ENCODE assay signal across 15 cellular contexts in genomic region chr6:113449051-113449450, GRCh38.
DNase-seq lines count a peak whose midpoint lies in the region; ATAC-seq and TF ChIP-seq lines count a peak whose summit lies in the region.
"Had no signal": no experiment of that assay in that cellular context is flagged by ENCODE, and none has a peak within 500 bp of the region (broad histone marks: within the 10 kb centered on the region; RNA-seq: fewer than 3 reads in every experiment).

No MANE protein-coding gene starts in this region.

- DNase-seq in HPDE6-E6E7 (ENCODE audit: extremely low spot score): peak; percentile 16
- peak; percentile 40 for DNase-seq in adipocyte (ENCODE audit: low read depth)
- peak; percentile 57 for DNase-seq in fibroblast of villous mesenchyme (ENCODE audit: low read depth)
- no peak for DNase-seq in smooth muscle cell (lab: John Stamatoyannopoulos, UW; ENCODE audit: unreplicated experiment)
- no peak for DNase-seq in LoVo (ENCODE audit: low spot score)
- no peak for DNase-seq in GM10266 (ENCODE audit: extremely low spot score)
- DNase-seq: activated CD4-positive, alpha-beta T cell treated with anti-CD3 and anti-CD28 coated beads, Interleukin-2, amount 50 U/mL, for 4 hours; activated naive CD8-positive, alpha-beta T cell treated with anti-CD3 and anti-CD28 coated beads, Interleukin-2, amount 10 ng/mL, durations not matched to agents 7 days and 5 days; activated T-cell treated with anti-CD3 and anti-CD28 coated beads, Interleukin-2, amount 50 U/mL, for 4 hours; C1 segment of cervical spinal cord; DMS53; esophagus squamous epithelium; NCI-H1930; NCI-H524 treated with DMSO at 0.1 percent for 48 hours had no signal

- H4K20me1 ChIP-seq in smooth muscle cell (ENCODE audit: low read depth): no peaks in the 10 kb centered on the region

- peaks cover 38% of the 10 kb centered on the region for H3K4me1 ChIP-seq in adipocyte (ENCODE audit: control insufficient read depth, insufficient read depth, low read length)
- peaks cover 4% of the 10 kb centered on the region for H3K4me1 ChIP-seq in smooth muscle cell (ENCODE audit: low read depth)

- no peak for ATAC-seq in GM21447 (IDR thresholded peaks at IDR 0.05; ENCODE audit: unreplicated experiment)
- ATAC-seq: activated T-cell treated with anti-CD3 and anti-CD28 coated beads, Interleukin-2, amount 50 U/mL, for 4 hours had no signal

- H3K9ac ChIP-seq in adipocyte (ENCODE audit: low read length) (peak overlapping the region; percentile 35), smooth muscle cell (ENCODE audit: low read depth) (no peak overlapping the region)

- peaks cover 6% of the 10 kb centered on the region for H3F3A ChIP-seq in smooth muscle cell (ENCODE audit: low read depth)

- TF ChIP-seq CTCF in fibroblast of villous mesenchyme (IDR thresholded peaks at IDR 0.05; ENCODE audit: insufficient read depth, low read depth, low read length) (no peak), smooth muscle cell (IDR thresholded peaks at IDR 0.05; ENCODE audit: borderline replicate concordance, insufficient read depth, poor library complexity, severe bottlenecking) (no peak), GM10266 (IDR thresholded peaks at IDR 0.05; ENCODE audit: control insufficient read depth, insufficient read depth, low read depth, missing control alignments) (no peak)

- H3K27me3 ChIP-seq in adipocyte (replicated peaks; ENCODE audit: control insufficient read depth, insufficient read depth, low read length) (no peaks in the 10 kb centered on the region), smooth muscle cell (ENCODE audit: low read depth) (no peaks in the 10 kb centered on the region)
- H3K27me3 ChIP-seq: esophagus squamous epithelium had no signal

- no peak overlapping the region for H3K4me2 ChIP-seq in smooth muscle cell

- H3K9me3 ChIP-seq in adipocyte (ENCODE audit: control insufficient read depth, low read length) (no peaks in the 10 kb centered on the region), smooth muscle cell (replicated peaks; ENCODE audit: low read depth) (no peaks in the 10 kb centered on the region)
- H3K9me3 ChIP-seq: esophagus squamous epithelium had no signal

- H3K4me3 ChIP-seq in adipocyte (ENCODE audit: low read length): no peak overlapping the region
- no peak overlapping the region for H3K4me3 ChIP-seq in fibroblast of villous mesenchyme (ENCODE audit: low read depth, low read length)
- no peak overlapping the region for H3K4me3 ChIP-seq in smooth muscle cell
- H3K4me3 ChIP-seq: esophagus squamous epithelium had no signal

- H3K36me3 ChIP-seq in adipocyte (ENCODE audit: control insufficient read depth, insufficient read depth, low read length, severe bottlenecking) (no peaks in the 10 kb centered on the region), smooth muscle cell (ENCODE audit: low read depth) (no peaks in the 10 kb centered on the region)
- H3K36me3 ChIP-seq: esophagus squamous epithelium had no signal

- no peaks in the 10 kb centered on the region for H3K79me2 ChIP-seq in smooth muscle cell (ENCODE audit: low read depth)

- H3K27ac ChIP-seq in smooth muscle cell (ENCODE audit: low read depth): peak overlapping the region; percentile 82
- H3K27ac ChIP-seq: esophagus squamous epithelium had no signal

- H2AFZ ChIP-seq in smooth muscle cell (ENCODE audit: low read depth): no peak overlapping the region

Comparison
In these comparisons a context has a peak if more than half of its experiments do, and no peak if none do; other contexts are left out.
1. DNase-seq: peak in HPDE6-E6E7 (single experiment), adipocyte (single experiment) and fibroblast of villous mesenchyme (single experiment); none in smooth muscle cell (single experiment), LoVo (single experiment) and GM10266 (single experiment).